In the genomic region with DNA sequence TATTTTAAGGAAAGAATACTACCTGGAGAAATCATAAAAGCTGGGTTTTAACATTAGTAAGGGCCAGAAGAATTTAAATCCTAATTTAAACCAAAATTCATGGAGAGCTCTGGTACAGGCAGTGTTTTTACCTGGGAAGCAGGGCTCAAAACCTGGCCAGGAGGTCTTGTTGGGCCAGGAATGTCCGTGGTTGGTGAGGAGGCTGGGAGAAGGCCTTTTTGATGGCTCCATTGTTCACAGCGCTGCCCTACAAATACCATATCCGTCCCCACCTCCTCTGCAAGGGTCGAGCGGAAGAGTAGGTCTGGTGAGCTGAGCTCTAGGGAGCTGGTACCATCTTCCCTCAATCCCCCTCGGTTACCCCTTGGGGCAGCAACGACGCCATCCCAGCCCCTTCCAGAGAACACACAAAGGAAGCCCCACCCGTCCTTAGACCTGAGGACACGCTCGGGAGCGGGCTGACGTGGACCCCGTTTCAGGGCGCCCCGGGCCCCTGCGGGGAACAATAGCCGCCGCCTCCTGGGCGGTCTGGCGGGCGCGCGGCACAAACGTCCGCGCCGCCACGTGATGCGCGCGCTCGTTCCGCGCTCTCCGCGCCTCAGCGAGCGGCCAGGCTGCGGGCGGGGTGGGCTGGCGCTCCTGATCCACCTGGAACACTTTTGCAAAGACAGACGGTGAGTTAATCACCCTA, we compare ENCODE assay signal across 9 cellular contexts. TPM values are rescaled to one million over a fixed set of nuclear protein-coding genes. Genes with fewer than 3 reads are reported as not detected.
DNase-seq lines count a peak whose midpoint lies in the region; ATAC-seq and TF ChIP-seq lines count a peak whose summit lies in the region.
"Had no signal": no experiment of that assay in that cellular context is flagged by ENCODE, and none has a peak within 500 bp of the region (broad histone marks: within the 10 kb centered on the region; RNA-seq: fewer than 3 reads in every experiment).

No MANE protein-coding gene starts in this region.

- ATAC-seq in heart right ventricle (peak in 2 of 8 donors; percentile 50 to 60), left colon (peak; percentile 43), GM21447 (IDR thresholded peaks at IDR 0.05; ENCODE audit: unreplicated experiment) (no peak), GM18517 (IDR thresholded peaks at IDR 0.05; ENCODE audit: unreplicated experiment) (no peak)

- peaks cover 25 to 100% (median 99%) of the 10 kb centered on the region in 7 donors for H3K27me3 ChIP-seq in heart right ventricle

- H3K9me3 ChIP-seq in heart right ventricle = no peaks in the 10 kb centered on the region

- H3K36me3 ChIP-seq in heart right ventricle (no peaks in the 10 kb centered on the region), urinary bladder (ENCODE audit: insufficient read depth) (no peaks in the 10 kb centered on the region)

- H3K4me3 ChIP-seq in heart right ventricle (peak overlapping the region; percentile 13 to 54 (median 30)), urinary bladder (ENCODE audit: low read depth, low read length) (peak overlapping the region; percentile 28)

- no peak for DNase-seq in heart right ventricle
- DNase-seq in cardiac septum (ENCODE audit: low spot score) = no peak
- peak in 1 of 2 donors; percentile 18 for DNase-seq in left colon
- no peak for DNase-seq in RPMI8226

- TF ChIP-seq CTCF in heart right ventricle (IDR thresholded peaks at IDR 0.05) = no peak
- TF ChIP-seq CTCF in VCaP (conservative IDR thresholded peaks at IDR 0.05) = no peak

- H3K27ac ChIP-seq in heart right ventricle (peak overlapping the region in 4 of 10 donors; percentile 21 to 67 (median 46)), VCaP (peak overlapping the region; percentile 54), urinary bladder (ENCODE audit: low read depth) (peak overlapping the region; percentile 66)

- WGBS in heart right ventricle, 2 donors = 4 to 5% methylated on average over 43 of the region's 43 CpGs
- whole genome bisulfite sequencing in urinary bladder = 6% methylated on average over 43 of the region's 43 CpGs

- peaks cover 0 to 17% (median 7%) of the 10 kb centered on the region in 9 donors for H3K4me1 ChIP-seq in heart right ventricle
- H3K4me1 ChIP-seq in urinary bladder (ENCODE audit: insufficient read depth) = no peaks in the 10 kb centered on the region

- intact Hi-C loops in heart right ventricle (cut with DNase I) = no loop called here
- intact Hi-C loops in cardiac septum (cut with DNase I) = no loop called here
- intact Hi-C loops in left colon (cut with DNase I, micrococcal nuclease) = no loop called here

RNA-seq across cellular contexts. Expression of gene HOXD1, which starts 10.7 kb away (rescaled TPM):
- under 1 TPM in 2 of 10 donors, not detected in 8; 0.19 to 0.23 TPM for total RNA-seq in heart right ventricle
- under 1 TPM; 0.03 to 0.15 TPM for polyA plus RNA-seq in heart right ventricle
- 0.59 TPM for total RNA-seq in cardiac septum
- total RNA-seq in left colon = 1 to 10 TPM; 3.5 to 6.9 TPM
- total RNA-seq in urinary bladder = 0.90 TPM
- polyA plus RNA-seq in urinary bladder = 1.4 TPM
- total RNA-seq: T-helper 1 cell treated with Interleukin-12 subunit alpha and Interleukin-12 subunit beta and Interleukin-4 antibody, amounts not matched to agents 30 ng/mL and 1 ng/mL, for 36 hours had no signal

RNA-seq across cellular contexts. Expression of gene HOXD3, which starts 20.6 kb away (rescaled TPM):
- 1 to 10 TPM in 1 of 10 donors, under 1 TPM in 4, not detected in 5; 0.17 to 1.1 (median 0.28) TPM for total RNA-seq in heart right ventricle
- polyA plus RNA-seq in heart right ventricle = under 1 TPM; 0.10 to 0.15 TPM
- total RNA-seq in cardiac septum = 1.0 TPM
- total RNA-seq in left colon = 1 to 10 TPM; 3.8 to 9.5 TPM
- total RNA-seq in urinary bladder = 5.2 TPM
- polyA plus RNA-seq in urinary bladder = 1.6 TPM
- total RNA-seq: T-helper 1 cell treated with Interleukin-12 subunit alpha and Interleukin-12 subunit beta and Interleukin-4 antibody, amounts not matched to agents 30 ng/mL and 1 ng/mL, for 36 hours had no signal

RNA-seq across cellular contexts. Expression of gene HOXD4, which starts 26.4 kb away (rescaled TPM):
- under 1 TPM in 8 of 10 donors, not detected in 2; 0.21 to 0.69 (median 0.40) TPM for total RNA-seq in heart right ventricle
- 1 to 10 TPM in 1 of 2 donors, under 1 TPM in 1; 0.13 to 1.6 TPM for polyA plus RNA-seq in heart right ventricle
- total RNA-seq in cardiac septum = 0.70 TPM
- total RNA-seq in left colon = 1 to 10 TPM; 3.8 to 9.7 TPM
- 4.0 TPM for total RNA-seq in urinary bladder
- 2.0 TPM for polyA plus RNA-seq in urinary bladder
- total RNA-seq: T-helper 1 cell treated with Interleukin-12 subunit alpha and Interleukin-12 subunit beta and Interleukin-4 antibody, amounts not matched to agents 30 ng/mL and 1 ng/mL, for 36 hours had no signal

RNA-seq across cellular contexts. Expression of gene HOXD8, which starts 48.2 kb away (rescaled TPM):
- 1 to 10 TPM in 1 of 10 donors, under 1 TPM in 7, not detected in 2; 0.26 to 1.5 (median 0.42) TPM for total RNA-seq in heart right ventricle
- polyA plus RNA-seq in heart right ventricle = under 1 TPM; 0.35 to 0.59 TPM
- total RNA-seq in cardiac septum = 1.1 TPM
- total RNA-seq in left colon = 1 to 10 TPM; 6.2 to 9.8 TPM
- total RNA-seq in urinary bladder = 12.3 TPM
- polyA plus RNA-seq in urinary bladder = 7.0 TPM
- total RNA-seq: T-helper 1 cell treated with Interleukin-12 subunit alpha and Interleukin-12 subunit beta and Interleukin-4 antibody, amounts not matched to agents 30 ng/mL and 1 ng/mL, for 36 hours had no signal

RNA-seq across cellular contexts. Expression of gene HOXD9, which starts 55.2 kb away (rescaled TPM):
- total RNA-seq in heart right ventricle (under 1 TPM in 2 of 10 donors, not detected in 8; 0.15 to 0.29 TPM), cardiac septum (not detected), left colon (1 to 10 TPM; 1.4 to 5.8 TPM), urinary bladder (2.9 TPM)
- polyA plus RNA-seq in heart right ventricle (under 1 TPM; 0.16 to 0.29 TPM), urinary bladder (5.6 TPM)
- total RNA-seq: T-helper 1 cell treated with Interleukin-12 subunit alpha and Interleukin-12 subunit beta and Interleukin-4 antibody, amounts not matched to agents 30 ng/mL and 1 ng/mL, for 36 hours had no signal
